17 cellular contexts compared by ENCODE assay signal in the genomic region with DNA sequence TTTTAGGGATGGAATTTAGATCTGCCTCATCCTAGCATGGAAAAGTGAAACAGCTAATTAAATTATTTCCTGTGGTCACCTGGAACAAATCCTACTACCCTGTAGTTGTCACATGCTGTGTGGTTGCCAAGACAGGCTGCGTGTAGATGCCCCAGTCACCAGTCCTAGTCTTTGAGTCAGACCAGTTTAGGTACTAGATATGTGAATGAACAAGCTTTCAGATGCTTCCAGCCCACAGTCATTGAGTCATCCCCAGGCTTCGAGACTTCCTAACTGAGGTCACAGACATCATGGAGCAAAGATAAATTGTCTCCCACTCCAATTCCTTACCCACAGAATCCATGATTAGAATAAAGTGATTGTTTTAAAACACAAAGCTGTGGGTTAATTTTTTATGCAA. TPM values are rescaled to one million over a fixed set of nuclear protein-coding genes. Genes with fewer than 3 reads are reported as not detected.
DNase-seq lines count a peak whose midpoint lies in the region; ATAC-seq, FAIRE-seq and TF ChIP-seq lines count a peak whose summit lies in the region.
"Had no signal": no experiment of that assay in that cellular context is flagged by ENCODE, and none has a peak within 500 bp of the region (broad histone marks: within the 10 kb centered on the region; RNA-seq: fewer than 3 reads in every experiment).

No MANE protein-coding gene starts in this region.

- peaks cover 5% of the 10 kb centered on the region for H3K9me3 Mint-ChIP-seq in activated T-helper 17 cell treated with anti-CD3 and anti-CD28 coated beads, Interleukin-2, amount 50 U/mL, for 72 hours
- H3K9me3 Mint-ChIP-seq in stimulated activated memory B cell treated with anti-CD40 and anti-IgM and Interleukin-4, amounts not matched to agents 10 μg/mL and 1 μg/mL and 100 μg/mL, for 72 hours: peaks cover 14% of the 10 kb centered on the region
- H3K9me3 Mint-ChIP-seq: type B pancreatic cell had no signal

- H3K9me3 ChIP-seq in A549: no peaks in the 10 kb centered on the region

- peak overlapping the region in 1 of 2 experiments; percentile 13; a peak in 3 of 6 replicates for H3K27ac ChIP-seq in A549
- H3K27ac ChIP-seq: cardiac muscle cell had no signal

- H3K27me3 Mint-ChIP-seq in activated T-helper 17 cell treated with anti-CD3 and anti-CD28 coated beads, Interleukin-2, amount 50 U/mL, for 72 hours: no peaks in the 10 kb centered on the region
- no peaks in the 10 kb centered on the region for H3K27me3 Mint-ChIP-seq in stimulated activated memory B cell treated with anti-CD40 and anti-IgM and Interleukin-4, amounts not matched to agents 10 μg/mL and 1 μg/mL and 100 μg/mL, for 72 hours
- H3K27me3 Mint-ChIP-seq: type B pancreatic cell had no signal

- H3K4me1 Mint-ChIP-seq in activated T-helper 17 cell treated with anti-CD3 and anti-CD28 coated beads, Interleukin-2, amount 50 U/mL, for 72 hours: no peaks in the 10 kb centered on the region
- H3K4me1 Mint-ChIP-seq in stimulated activated memory B cell treated with anti-CD40 and anti-IgM and Interleukin-4, amounts not matched to agents 10 μg/mL and 1 μg/mL and 100 μg/mL, for 72 hours: no peaks in the 10 kb centered on the region

- ATAC-seq in A549: peak; percentile 40 to 59; a peak in 3 of 6 replicates
- ATAC-seq in activated T-helper 17 cell treated with anti-CD3 and anti-CD28 coated beads, Interleukin-2, amount 50 U/mL, for 72 hours (replicated peaks): no peak
- ATAC-seq in stimulated activated memory B cell treated with anti-CD40 and anti-IgM and Interleukin-4, amounts not matched to agents 10 μg/mL and 1 μg/mL and 100 μg/mL, for 72 hours: no peak
- ATAC-seq in GM19463 (IDR thresholded peaks at IDR 0.05; ENCODE audit: unreplicated experiment): no peak
- no peak for ATAC-seq in HG03457 (IDR thresholded peaks at IDR 0.05; ENCODE audit: unreplicated experiment)

- 60% methylated on average over 2 of the region's 2 CpGs for WGBS in A549 (ENCODE audit: missing lambda C conversion rate)

- CTCF ChIA-PET in A549 (lab: Yijun Ruan, JAX): interaction anchor here (1.1 kb wide), 1 partner anchor 46 kb away, joined by 3 read pairs; no protein-coding TSS in a partner anchor

- POLR2A ChIA-PET in A549 (lab: Yijun Ruan, JAX): no interaction called here

- peaks cover 25% of the 10 kb centered on the region for H3K4me1 ChIP-seq in A549

- no peak overlapping the region for H3K4me3 Mint-ChIP-seq in activated T-helper 17 cell treated with anti-CD3 and anti-CD28 coated beads, Interleukin-2, amount 50 U/mL, for 72 hours
- H3K4me3 Mint-ChIP-seq in stimulated activated memory B cell treated with anti-CD40 and anti-IgM and Interleukin-4, amounts not matched to agents 10 μg/mL and 1 μg/mL and 100 μg/mL, for 72 hours: no peak overlapping the region
- H3K4me3 Mint-ChIP-seq: type B pancreatic cell had no signal

- no peak for FAIRE-seq in A549 (lab: Jason Lieb, UNC)
- FAIRE-seq: A204.1, endometrium had no signal

- TF ChIP-seq EP300 in A549 (IDR thresholded peaks at IDR 0.05): no peak

- H3K36me3 Mint-ChIP-seq in activated T-helper 17 cell treated with anti-CD3 and anti-CD28 coated beads, Interleukin-2, amount 50 U/mL, for 72 hours (ENCODE audit: low read depth): no peaks in the 10 kb centered on the region
- peaks cover 65% of the 10 kb centered on the region for H3K36me3 Mint-ChIP-seq in stimulated activated memory B cell treated with anti-CD40 and anti-IgM and Interleukin-4, amounts not matched to agents 10 μg/mL and 1 μg/mL and 100 μg/mL, for 72 hours

- TF ChIP-seq POLR2A in A549 (IDR thresholded peaks at IDR 0.05; ENCODE audit: low read length): no peak

- no peak overlapping the region for H3K4me2 ChIP-seq in A549

- no peak for TF ChIP-seq RAD21 in A549 (conservative IDR thresholded peaks at IDR 0.05 in 1 of 2, IDR thresholded peaks at IDR 0.05 in 1 of 2)

- DNase-seq in A549 (ENCODE audit: low read depth in 1 of 2, low spot score in 1 of 2) (peak in 1 of 2 experiments; percentile 12), HFF-Myc (ENCODE audit: extremely low read depth, low read depth) (peak; percentile 10), amniotic stem cell (lab: John Stamatoyannopoulos, UW) (peak; percentile 35), foreskin melanocyte (peak; percentile 73)
- DNase-seq: activated CD4-positive, alpha-beta T cell treated with anti-CD3 and anti-CD28 coated beads for 48 hours; DMS53; H7; NCI-H2171 had no signal

- H3K4me3 ChIP-seq in A549: no peak overlapping the region
- H3K4me3 ChIP-seq in HFF-Myc (replicated peaks; ENCODE audit: low read depth, low read length): no peak overlapping the region
- H3K4me3 ChIP-seq: cardiac muscle cell had no signal

- no peak overlapping the region for H3K27ac Mint-ChIP-seq in activated T-helper 17 cell treated with anti-CD3 and anti-CD28 coated beads, Interleukin-2, amount 50 U/mL, for 72 hours
- no peak overlapping the region for H3K27ac Mint-ChIP-seq in stimulated activated memory B cell treated with anti-CD40 and anti-IgM and Interleukin-4, amounts not matched to agents 10 μg/mL and 1 μg/mL and 100 μg/mL, for 72 hours
- H3K27ac Mint-ChIP-seq: type B pancreatic cell had no signal

- no peak for TF ChIP-seq CTCF in A549 (IDR thresholded peaks at IDR 0.05)
- no peak for TF ChIP-seq CTCF in HFF-Myc (IDR thresholded peaks at IDR 0.05; ENCODE audit: low read depth, low read length, missing control alignments)

TF ChIP-seq in A549, 52 proteins besides CTCF, POLR2A, EP300 and RAD21:
- TF ChIP-seq ZNF302 (CRISPR knock-in tag; IDR thresholded peaks at IDR 0.05) (no peak), RFX5 (IDR thresholded peaks at IDR 0.05) (no peak), RCOR1 (IDR thresholded peaks at IDR 0.05; ENCODE audit: low read depth, low read length) (no peak), PHF8 (IDR thresholded peaks at IDR 0.05; ENCODE audit: borderline replicate concordance, low read depth) (no peak), MYC (IDR thresholded peaks at IDR 0.05; ENCODE audit: borderline replicate concordance, low read length) (no peak), ZSCAN20 (CRISPR knock-in tag; IDR thresholded peaks at IDR 0.05) (no peak), RARB (CRISPR knock-in tag; IDR thresholded peaks at IDR 0.05) (no peak), TP53 (CRISPR knock-in tag; IDR thresholded peaks at IDR 0.05) (no peak), EHMT2 (IDR thresholded peaks at IDR 0.05; ENCODE audit: low read depth) (no peak)

RNA-seq across cellular contexts. Expression of a gene that starts 35.8 kb away (rescaled TPM):
- 19.4 and 26.0 TPM in 2 replicates for polyA plus RNA-seq in A549 (2011; rRNA removed)
- polyA plus RNA-seq in A549 (2012; cell fraction: cytosol; rRNA removed): 4.5 and 4.9 TPM in 2 replicates
- polyA plus RNA-seq in A549 (2012; cell fraction: nucleus; rRNA removed): 7.9 and 9.5 TPM in 2 replicates
- polyA plus RNA-seq in A549 (2017; fragmentation: RNase III; extraction: RNeasy Plus Mini Kit Qiagen cat#74134 plus additional on column Dnase treatment): 15.1 to 18.6 TPM (median 18.5 TPM) in 3 replicates
- polyA minus RNA-seq in A549 (2011; rRNA and poly(A)+ RNA removed): 4.1 and 4.9 TPM in 2 replicates
- total RNA-seq in activated T-helper 17 cell treated with anti-CD3 and anti-CD28 coated beads, Interleukin-2, amount 50 U/mL, for 72 hours: not detected
- total RNA-seq: T-helper 1 cell treated with Interleukin-12 subunit alpha and Interleukin-12 subunit beta and Interleukin-4 antibody, amounts not matched to agents 30 ng/mL and 1 ng/mL, for 36 hours had no signal

Comparison
In these comparisons a context has a peak if more than half of its experiments do, and no peak if none do; other contexts are left out.
1. ATAC-seq: peak in A549 (2 of 2); none in activated T-helper 17 cell treated with anti-CD3 and anti-CD28 coated beads, Interleukin-2, amount 50 U/mL, for 72 hours (single experiment), stimulated activated memory B cell treated with anti-CD40 and anti-IgM and Interleukin-4, amounts not matched to agents 10 μg/mL and 1 μg/mL and 100 μg/mL, for 72 hours (single experiment), GM19463 (single experiment) and HG03457 (single experiment).